ENCODE assay signal across 38 cellular contexts in the genomic region with DNA sequence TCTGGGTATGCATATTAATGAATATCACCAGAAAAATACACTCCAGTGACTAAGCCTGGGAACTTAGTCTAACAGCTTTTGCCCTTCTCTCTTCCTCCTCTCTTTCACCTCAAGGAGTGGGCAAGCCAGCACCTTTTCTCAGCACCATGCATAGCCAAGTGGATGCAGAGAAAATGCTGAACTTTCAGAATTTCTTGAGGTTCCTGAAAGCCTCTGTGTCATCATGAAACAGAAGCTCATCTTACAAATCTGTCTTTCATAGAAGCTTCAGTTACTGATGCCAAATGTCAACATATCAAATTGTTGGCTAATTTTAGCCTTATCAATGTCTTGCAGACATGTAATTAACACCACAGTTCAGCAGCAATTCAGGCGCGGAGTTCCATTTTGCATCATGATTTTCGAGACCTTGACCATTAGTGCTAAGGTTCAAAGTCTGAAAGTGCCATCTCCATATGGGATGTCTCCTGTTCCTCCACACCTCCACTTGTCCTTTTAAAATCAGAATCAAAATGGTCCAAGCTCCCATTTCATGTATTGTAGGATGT. TPM values are rescaled to one million over a fixed set of nuclear protein-coding genes. Genes with fewer than 3 reads are reported as not detected.
"Had no signal": no experiment of that assay in that cellular context is flagged by ENCODE, and none has a peak within 500 bp of the region (broad histone marks: within the 10 kb centered on the region; RNA-seq: fewer than 3 reads in every experiment).

No MANE protein-coding gene starts in this region.

- H3K4me1 ChIP-seq: adrenal gland, body of pancreas, breast epithelium had no signal

- H3K27me3 ChIP-seq: body of pancreas had no signal

- H3K4me3 ChIP-seq: adrenal gland, body of pancreas, breast epithelium, PC-9 had no signal

- H3K36me3 ChIP-seq: adrenal gland, breast epithelium had no signal

- DNase-seq: activated CD4-positive, alpha-beta T cell treated with anti-CD3 and anti-CD28 coated beads for 36 hours; activated CD4-positive, alpha-beta T cell treated with anti-CD3 and anti-CD28 coated beads, Interleukin-2, amount 10 ng/mL, durations not matched to agents 7 days and 5 days; activated CD4-positive, alpha-beta T cell treated with anti-CD3 and anti-CD28 coated beads, Interleukin-2, amount 50 U/mL, for 48 hours; activated CD8-positive, alpha-beta T cell treated with anti-CD3 and anti-CD28 coated beads, Interleukin-2, amount 10 ng/mL, durations not matched to agents 7 days and 5 days; activated gamma-delta T cell; activated naive CD4-positive, alpha-beta T cell treated with Interleukin-2 at 50 U/mL for 16 hours; activated T-cell treated with anti-CD3 and anti-CD28 coated beads, Interleukin-2, amount 50 U/mL, for 24 hours; adrenal gland; body of pancreas; KBM-7; MM.1S; MV-4-11; NCI-H1092; NCI-H1436 treated with DMSO at 0.1 percent for 48 hours; NCI-H1930; NCI-H2081 treated with DMSO at 0.1 percent for 48 hours; NCI-H345; NCI-H524 treated with DMSO at 0.1 percent for 48 hours; NCI-H748 treated with DMSO at 0.1 percent for 48 hours; NK-92 treated with Interleukin-12 subunit alpha and Interleukin-12 subunit beta, amount 100 ng/mL, for 24 hours; PC-9; SIG-M5; SW 1271; T-helper 1 cell; T-helper 2 cell; T-helper 9 cell had no signal

- H3K9me3 ChIP-seq: adrenal gland, body of pancreas, breast epithelium had no signal

- H2AFZ ChIP-seq: PC-9 had no signal

- H3K4me2 ChIP-seq: PC-9 had no signal

- FAIRE-seq: astrocyte, RCC 7860 had no signal

- H3K27ac ChIP-seq: adrenal gland, body of pancreas, breast epithelium, PC-9, RWPE1 had no signal

- ATAC-seq: activated CD4-positive, alpha-beta T cell treated with anti-CD3 and anti-CD28 coated beads for 36 hours; activated CD4-positive, CD25-positive, alpha-beta regulatory T cell treated with anti-CD3 and anti-CD28 coated beads, Interleukin-2, amount 50 U/mL, for 24 hours; activated CD8-positive, alpha-beta T cell treated with anti-CD3 and anti-CD28 coated beads, Interleukin-2, amount 10 ng/mL, durations not matched to agents 7 days and 5 days; activated naive CD4-positive, alpha-beta T cell treated with anti-CD3 and anti-CD28 coated beads, Interleukin-2, amount 50 U/mL, for 72 hours; body of pancreas; Right ventricle myocardium inferior; SK-N-SH treated with all-trans-retinoic acid at 6 μM for 48 hours; WTC11 had no signal

RNA-seq across cellular contexts. Expression of gene RPH3A, which starts 51.1 kb away (rescaled TPM):
- total RNA-seq: activated CD4-positive, alpha-beta T cell treated with anti-CD3 and anti-CD28 coated beads for 36 hours; activated CD4-positive, alpha-beta T cell treated with anti-CD3 and anti-CD28 coated beads, Interleukin-2, amount 10 ng/mL, durations not matched to agents 7 days and 5 days; activated CD8-positive, alpha-beta T cell treated with anti-CD3 and anti-CD28 coated beads, Interleukin-2, amount 10 ng/mL, durations not matched to agents 7 days and 5 days; activated naive CD4-positive, alpha-beta T cell treated with anti-CD3 and anti-CD28 coated beads, Interleukin-2, amount 50 U/mL, for 72 hours; activated T-helper 2 cell treated with anti-CD3 and anti-CD28 coated beads, Interferon-gamma antibody, Interleukin-2, Interleukin-4, amounts not matched to agents 10 μg/mL and 5 μg/mL and 100 μg/mL, durations not matched to agents 14 hours and 24 hours and 36 hours; astrocyte; body of pancreas; LHCN-M2; PC-9; SK-MEL-5 had no signal
